In genomic region chr4:41934813-41935651, GRCh38 we compare ENCODE assay signal across 8 cellular contexts. TPM values are rescaled to one million over a fixed set of nuclear protein-coding genes. Genes with fewer than 3 reads are reported as not detected.
DNase-seq lines count a peak whose midpoint lies in the region; ATAC-seq and TF ChIP-seq lines count a peak whose summit lies in the region.

Gene TMEM33, plus strand, starts transcription at chr4:41935429. Its CDS starts 56 bp downstream, at chr4:41935485.

- H3K27me3 ChIP-seq in PC-9 (ENCODE audit: insufficient read depth, low read depth) (no peaks in the 10 kb centered on the region), mucosa of stomach (ENCODE audit: control insufficient read depth, insufficient read depth, low read length) (no peaks in the 10 kb centered on the region)

- H2AFZ ChIP-seq in PC-9, result peak within 1 kb of the TSS; percentile 95

- POLR2A ChIA-PET in PC-9 (lab: Charles Lee; ENCODE audit: unreplicated experiment), result interaction anchor here (0.6 to 0.7 kb wide), 8 partner anchors 11 to 770 kb away, joined by 3 to 19 read pairs (median 4); no protein-coding TSS in a partner anchor

- no TSS peak for BruUV-seq in PC-9 (replicated peaks; lab: Mats Ljungman, UMichigan)

- H3K27ac ChIP-seq in PC-9, result peak within 1 kb of the TSS; percentile 69

- intact Hi-C loops in PC-9 (cut with micrococcal nuclease; ENCODE audit: unreplicated experiment), result loop anchor here (1.0 to 2.0 kb wide), 2 partner anchors 55 to 678 kb away; partner anchors contain the start of genes SLC30A9 and UCHL1

- H3K9ac ChIP-seq in mucosa of stomach (ENCODE audit: low read length), result peak within 1 kb of the TSS; percentile 92

- H3K9me2 ChIP-seq in PC-9 (ENCODE audit: insufficient read depth), result no peaks in the 10 kb centered on the region

- H3K4me1 ChIP-seq in PC-9 (replicated peaks; ENCODE audit: insufficient read depth), result peaks cover 42% of the 10 kb centered on the region
- peaks cover 12% of the 10 kb centered on the region for H3K4me1 ChIP-seq in mucosa of stomach (ENCODE audit: control insufficient read depth, insufficient read depth, low read length)

- no peak for TF ChIP-seq CTCF in PC-9 (conservative IDR thresholded peaks at IDR 0.05)

- peaks cover 49% of the 10 kb centered on the region for H3K79me2 ChIP-seq in PC-9 (ENCODE audit: low read depth)

- DNase-seq in DMS153 treated with DMSO at 0.1 percent for 48 hours (lab: John Stamatoyannopoulos, UW; ENCODE audit: unreplicated experiment), result peak; percentile 37
- peak; percentile 91 for DNase-seq in Jurkat, Clone E6-1 (ENCODE audit: low read depth, low spot score)
- peak; percentile 87 to 88 for DNase-seq in PC-9
- peak; percentile 76 for DNase-seq in activated T-cell treated with anti-CD3 and anti-CD28 coated beads, Interleukin-2, amount 50 U/mL, for 1 hour
- DNase-seq in erythroblast (lab: John Stamatoyannopoulos, UW), result peak; percentile 86 to 88
- DNase-seq in stimulated activated CD8-positive, alpha-beta memory T cell treated with anti-CD3 and anti-CD28 coated beads, Interleukin-7, amount 100 ng/mL, for 1 hour (ENCODE audit: low read depth in 2 of 2), result peak; percentile 37 to 50

- peaks cover 18% of the 10 kb centered on the region for H3K36me3 ChIP-seq in PC-9 (ENCODE audit: low read depth)
- H3K36me3 ChIP-seq in mucosa of stomach (ENCODE audit: control insufficient read depth, insufficient read depth, low read length), result no peaks in the 10 kb centered on the region

- peaks cover 13% of the 10 kb centered on the region for H3F3A ChIP-seq in PC-9 (ENCODE audit: insufficient read depth, low read depth)

- CTCF ChIA-PET in PC-9 (lab: Charles Lee), result no interaction called here

- TF ChIP-seq POLR2A in erythroblast (IDR thresholded peaks at IDR 0.05; ENCODE audit: low read length), result peak; percentile 90

- peaks cover 13% of the 10 kb centered on the region for H4K20me1 ChIP-seq in PC-9 (ENCODE audit: insufficient read depth)

- ATAC-seq in GM21619 (IDR thresholded peaks at IDR 0.05; ENCODE audit: unreplicated experiment), result peak; percentile 91

- H3K4me2 ChIP-seq in PC-9, result peak within 1 kb of the TSS; percentile 93

- peak within 1 kb of the TSS; percentile 94 for H3K4me3 ChIP-seq in Jurkat, Clone E6-1 (ENCODE audit: low read length)
- peak within 1 kb of the TSS; percentile 98 for H3K4me3 ChIP-seq in PC-9
- H3K4me3 ChIP-seq in mucosa of stomach (ENCODE audit: low read length), result peak within 1 kb of the TSS; percentile 96

- H3K9me3 ChIP-seq in PC-9 (ENCODE audit: insufficient read depth, low read depth) (no peaks in the 10 kb centered on the region), mucosa of stomach (ENCODE audit: control insufficient read depth, low read length) (no peaks in the 10 kb centered on the region)

RNA-seq across cellular contexts. Expression of gene TMEM33, which starts in this region (rescaled TPM):
- 39.4 TPM for polyA plus RNA-seq in Jurkat, Clone E6-1 (2012; ENCODE audit: insufficient read depth, insufficient read length)
- total RNA-seq in PC-9 (2021), result 62.3 and 65.0 TPM in 2 replicates

Comparison
In these comparisons a context has a peak if more than half of its experiments do, and no peak if none do; other contexts are left out.
1. Peak in every context shown above with its lines: DNase-seq, ATAC-seq, H3K4me3 ChIP-seq and H3K27ac ChIP-seq.
2. DNase-seq: peak in every context shown above with its lines; median percentile 91 in Jurkat, Clone E6-1; 88 in PC-9; 87 in erythroblast; 76 in activated T-cell treated with anti-CD3 and anti-CD28 coated beads, Interleukin-2, amount 50 U/mL, for 1 hour; 44 in stimulated activated CD8-positive, alpha-beta memory T cell treated with anti-CD3 and anti-CD28 coated beads, Interleukin-7, amount 100 ng/mL, for 1 hour; 37 in DMS153 treated with DMSO at 0.1 percent for 48 hours.